In the genomic region with DNA sequence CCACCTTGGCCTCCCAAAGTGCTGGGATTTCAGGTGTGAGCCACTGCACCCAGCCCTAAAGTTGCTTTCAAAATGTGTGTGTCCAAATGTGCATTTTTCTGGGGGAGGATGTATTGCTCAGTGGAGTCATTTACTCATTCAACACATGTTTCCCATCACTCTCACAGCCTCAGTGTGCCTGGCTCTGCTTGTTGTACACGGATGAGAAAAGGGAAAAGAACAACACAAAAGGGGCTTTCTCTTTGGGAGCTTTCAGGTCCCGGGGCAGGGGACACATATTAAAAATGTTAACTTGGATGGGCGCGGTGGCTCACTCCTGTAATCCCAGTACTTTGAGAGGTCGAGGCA, we compare ENCODE assay signal across 1 cellular context.
TF ChIP-seq lines count a peak whose summit lies in the region.

No MANE protein-coding gene starts in this region.

TF ChIP-seq in IMR-90, 13 proteins besides CTCF, POLR2A, EP300 and RAD21 (continued from another document):
- TF ChIP-seq, protein P1, sequence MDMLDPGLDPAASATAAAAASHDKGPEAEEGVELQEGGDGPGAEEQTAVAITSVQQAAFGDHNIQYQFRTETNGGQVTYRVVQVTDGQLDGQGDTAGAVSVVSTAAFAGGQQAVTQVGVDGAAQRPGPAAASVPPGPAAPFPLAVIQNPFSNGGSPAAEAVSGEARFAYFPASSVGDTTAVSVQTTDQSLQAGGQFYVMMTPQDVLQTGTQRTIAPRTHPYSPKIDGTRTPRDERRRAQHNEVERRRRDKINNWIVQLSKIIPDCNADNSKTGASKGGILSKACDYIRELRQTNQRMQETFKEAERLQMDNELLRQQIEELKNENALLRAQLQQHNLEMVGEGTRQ (IDR thresholded peaks at IDR 0.05; ENCODE audit: low read depth, low read length) = no peak
